9 cellular contexts compared by ENCODE assay signal in genomic region chr4:83582289-83582756, GRCh38. TPM values are rescaled to one million over a fixed set of nuclear protein-coding genes. Genes with fewer than 3 reads are reported as not detected.
DNase-seq lines count a peak whose midpoint lies in the region; ATAC-seq and TF ChIP-seq lines count a peak whose summit lies in the region.
"Had no signal": no experiment of that assay in that cellular context is flagged by ENCODE, and none has a peak within 500 bp of the region (broad histone marks: within the 10 kb centered on the region; RNA-seq: fewer than 3 reads in every experiment).

No MANE protein-coding gene starts in this region.

- H3K4me1 ChIP-seq in left lung, result peaks cover 7 to 12% of the 10 kb centered on the region in 2 donors

- H3K9me3 ChIP-seq in left lung, result no peaks in the 10 kb centered on the region

- peak overlapping the region; percentile 75 for H3K4me3 Mint-ChIP-seq in activated B cell treated with CpG ODN at 0.5 μM for 24 hours
- H3K4me3 Mint-ChIP-seq in activated T-cell treated with anti-CD3 and anti-CD28 coated beads, Interleukin-2, amount 50 U/mL, for 4 hours, result no peak overlapping the region
- H3K4me3 Mint-ChIP-seq: activated naive CD4-positive, alpha-beta T cell treated with anti-CD3 and anti-CD28 coated beads, Interleukin-2, amount 50 U/mL, for 24 hours had no signal

- H3K27ac ChIP-seq in left lung, result no peak overlapping the region

- no peaks in the 10 kb centered on the region for H3K27me3 Mint-ChIP-seq in activated B cell treated with CpG ODN at 0.5 μM for 24 hours
- no peaks in the 10 kb centered on the region for H3K27me3 Mint-ChIP-seq in activated T-cell treated with anti-CD3 and anti-CD28 coated beads, Interleukin-2, amount 50 U/mL, for 4 hours (ENCODE audit: low read depth)

- H3K36me3 Mint-ChIP-seq in activated B cell treated with CpG ODN at 0.5 μM for 24 hours (ENCODE audit: low read depth), result no peaks in the 10 kb centered on the region
- H3K36me3 Mint-ChIP-seq in activated T-cell treated with anti-CD3 and anti-CD28 coated beads, Interleukin-2, amount 50 U/mL, for 4 hours (ENCODE audit: insufficient read depth), result no peaks in the 10 kb centered on the region

- peak overlapping the region; percentile 83 for H3K27ac Mint-ChIP-seq in activated B cell treated with CpG ODN at 0.5 μM for 24 hours
- H3K27ac Mint-ChIP-seq: activated naive CD4-positive, alpha-beta T cell treated with anti-CD3 and anti-CD28 coated beads, Interleukin-2, amount 50 U/mL, for 24 hours had no signal

- DNase-seq in AG09309 (ENCODE audit: low read depth) (peak; percentile 37), activated B cell treated with CpG ODN at 0.5 μM for 24 hours (peak; percentile 26), left lung (no peak), NCI-H774 (lab: John Stamatoyannopoulos, UW) (no peak)
- no peak for DNase-seq in activated T-cell treated with anti-CD3 and anti-CD28 coated beads, Interleukin-2, amount 50 U/mL, for 4 hours

- H3K36me3 ChIP-seq in left lung, result no peaks in the 10 kb centered on the region

- ATAC-seq in GM19023 (IDR thresholded peaks at IDR 0.05; ENCODE audit: unreplicated experiment), result peak; percentile 63
- peak; percentile 51 for ATAC-seq in HG03571 (IDR thresholded peaks at IDR 0.05; ENCODE audit: unreplicated experiment)
- peak; percentile 65 for ATAC-seq in activated B cell treated with CpG ODN at 0.5 μM for 24 hours (ENCODE audit: low read depth)
- peak; percentile 75 for ATAC-seq in left lung
- no peak for ATAC-seq in activated T-cell treated with anti-CD3 and anti-CD28 coated beads, Interleukin-2, amount 50 U/mL, for 4 hours
- no peak for ATAC-seq in HG02884 (IDR thresholded peaks at IDR 0.05; ENCODE audit: unreplicated experiment)

- peaks cover 21% of the 10 kb centered on the region for H3K4me1 Mint-ChIP-seq in activated B cell treated with CpG ODN at 0.5 μM for 24 hours
- H3K4me1 Mint-ChIP-seq in activated T-cell treated with anti-CD3 and anti-CD28 coated beads, Interleukin-2, amount 50 U/mL, for 4 hours (ENCODE audit: low read depth), result peaks cover 7% of the 10 kb centered on the region
- H3K4me1 Mint-ChIP-seq: activated naive CD4-positive, alpha-beta T cell treated with anti-CD3 and anti-CD28 coated beads, Interleukin-2, amount 50 U/mL, for 24 hours had no signal

- CTCF ChIA-PET in activated B cell treated with CpG ODN at 0.5 μM for 24 hours (lab: Charles Lee), result interaction anchor here (0.6 to 2.0 kb wide), 16 partner anchors 11 to 1151 kb away, joined by 3 to 9 read pairs (median 3); partner anchors contain the start of gene GPAT3

- POLR2A ChIA-PET in activated B cell treated with CpG ODN at 0.5 μM for 24 hours (lab: Charles Lee), result interaction anchor here (0.6 to 2.3 kb wide), 15 partner anchors 9 to 1153 kb away, joined by 3 to 22 read pairs (median 3); partner anchors contain the start of genes COPS4, COQ2, GPAT3 and HELQ

- intact Hi-C loops in activated B cell treated with CpG ODN at 0.5 μM for 24 hours (cut with micrococcal nuclease), result loop anchor here (1.0 kb wide), 8 partner anchors 12 to 298 kb away; partner anchors contain the start of genes ABRAXAS1, COQ2, GPAT3 and HELQ
- intact Hi-C loops in left lung (cut with DNase I), result no loop called here

- TF ChIP-seq CTCF in AG09309 (IDR thresholded peaks at IDR 0.05; ENCODE audit: control insufficient read depth, insufficient read depth, low read depth, low read length, missing control alignments), result peak; percentile 2
- no peak for TF ChIP-seq CTCF in activated B cell treated with CpG ODN at 0.5 μM for 24 hours (IDR thresholded peaks at IDR 0.05)
- TF ChIP-seq CTCF in left lung (IDR thresholded peaks at IDR 0.05), result no peak

- H3K27me3 ChIP-seq in left lung, result no peaks in the 10 kb centered on the region

- H3K4me3 ChIP-seq in AG09309 (ENCODE audit: control insufficient read depth, low read depth, low read length) (no peak overlapping the region), left lung (no peak overlapping the region)

- H3K9me3 Mint-ChIP-seq in activated B cell treated with CpG ODN at 0.5 μM for 24 hours, result no peaks in the 10 kb centered on the region
- H3K9me3 Mint-ChIP-seq in activated T-cell treated with anti-CD3 and anti-CD28 coated beads, Interleukin-2, amount 50 U/mL, for 4 hours, result no peaks in the 10 kb centered on the region
- H3K9me3 Mint-ChIP-seq: activated naive CD4-positive, alpha-beta T cell treated with anti-CD3 and anti-CD28 coated beads, Interleukin-2, amount 50 U/mL, for 24 hours had no signal

RNA-seq across cellular contexts. Expression of gene GPAT3, which starts 46.4 kb away (rescaled TPM):
- total RNA-seq in activated B cell treated with CpG ODN at 0.5 μM for 24 hours (0.76 and 0.91 TPM in 2 replicates), left lung (10 to 100 TPM in 1 of 2 donors, 1 to 10 TPM in 1; 5.7 to 16.6 TPM)
- total RNA-seq in activated T-cell treated with anti-CD3 and anti-CD28 coated beads, Interleukin-2, amount 50 U/mL, for 4 hours, result 1 to 10 TPM; 2.1 to 4.5 (median 2.6) TPM

Comparison
In these comparisons a context has a peak if more than half of its experiments do, and no peak if none do; other contexts are left out.
1. DNase-seq: peak in AG09309 (single experiment) and activated B cell treated with CpG ODN at 0.5 μM for 24 hours (single experiment); none in left lung (0 of 2), activated T-cell treated with anti-CD3 and anti-CD28 coated beads, Interleukin-2, amount 50 U/mL, for 4 hours (single experiment) and NCI-H774 (single experiment).
2. ATAC-seq: peak in GM19023 (single experiment), HG03571 (single experiment), activated B cell treated with CpG ODN at 0.5 μM for 24 hours (single experiment) and left lung (single experiment); none in activated T-cell treated with anti-CD3 and anti-CD28 coated beads, Interleukin-2, amount 50 U/mL, for 4 hours (0 of 2) and HG02884 (single experiment).